ENCODE assay signal across 26 cellular contexts in genomic region chr14:68740798-68741480, GRCh38. TPM values are rescaled to one million over a fixed set of nuclear protein-coding genes. Genes with fewer than 3 reads are reported as not detected.
DNase-seq lines count a peak whose midpoint lies in the region; ATAC-seq and TF ChIP-seq lines count a peak whose summit lies in the region.
"Had no signal": no experiment of that assay in that cellular context is flagged by ENCODE, and none has a peak within 500 bp of the region (broad histone marks: within the 10 kb centered on the region; RNA-seq: fewer than 3 reads in every experiment).

No MANE protein-coding gene starts in this region.

- WGBS in body of pancreas, 2 donors, result 91% methylated on average over 4 of the region's 4 CpGs

- peaks cover 37% of the 10 kb centered on the region for H3K4me1 Mint-ChIP-seq in stimulated activated naive CD8-positive, alpha-beta T cell treated with anti-CD3 and anti-CD28 coated beads, Interleukin-15, Interleukin-2, amounts not matched to agents 100 ng/mL and 50 ng/mL, for 24 hours (ENCODE audit: low read depth)
- H3K4me1 Mint-ChIP-seq in stimulated activated naive CD8-positive, alpha-beta T cell treated with anti-CD3 and anti-CD28 coated beads, Interleukin-15, amount 100 ng/mL, for 72 hours, result peaks cover 16% of the 10 kb centered on the region
- H3K4me1 Mint-ChIP-seq in T-helper 17 cell, result peaks cover 14% of the 10 kb centered on the region
- peaks cover 58 to 82% (median 68%) of the 10 kb centered on the region in 3 donors for H3K4me1 Mint-ChIP-seq in naive B cell
- peaks cover 6% of the 10 kb centered on the region for H3K4me1 Mint-ChIP-seq in activated CD8-positive, alpha-beta T cell treated with anti-CD3 and anti-CD28 coated beads, Interleukin-2, amount 10 ng/mL, durations not matched to agents 7 days and 5 days (ENCODE audit: low read depth)
- peaks cover 4 to 10% of the 10 kb centered on the region in 2 donors for H3K4me1 Mint-ChIP-seq in natural killer cell treated with Interleukin-12 subunit alpha and Interleukin-12 subunit beta and Interleukin-15 and Interleukin-18, amount 100 ng/mL, for 72 hours (ENCODE audit: low read depth in 2 of 2)

- CTCF ChIA-PET in activated CD8-positive, alpha-beta T cell treated with anti-CD3 and anti-CD28 coated beads, Interleukin-2, amount 10 ng/mL, durations not matched to agents 7 days and 5 days (lab: Charles Lee), result interaction anchor here (0.8 to 1.5 kb wide), 2 partner anchors 34 to 39 kb away, joined by 3 read pairs; no protein-coding TSS in a partner anchor

- no peaks in the 10 kb centered on the region for H3K9me3 ChIP-seq in T-helper 17 cell (ENCODE audit: control insufficient read depth, low read length, poor library complexity, severe bottlenecking)
- H3K9me3 ChIP-seq in body of pancreas, result no peaks in the 10 kb centered on the region
- H3K9me3 ChIP-seq: HAP-1, upper lobe of right lung had no signal

- H3K4me3 ChIP-seq in body of pancreas, result no peak overlapping the region
- H3K4me3 ChIP-seq: A549, dorsolateral prefrontal cortex, HAP-1, upper lobe of right lung had no signal

- DNase-seq in stimulated activated naive CD8-positive, alpha-beta T cell treated with anti-CD3 and anti-CD28 coated beads, Interleukin-15, amount 100 ng/mL, for 72 hours, result no peak
- DNase-seq in T-helper 17 cell (no peak), naive B cell (no peak), body of pancreas (no peak)
- DNase-seq in activated CD8-positive, alpha-beta T cell treated with anti-CD3 and anti-CD28 coated beads, Interleukin-2, amount 10 ng/mL, durations not matched to agents 7 days and 5 days, result no peak
- DNase-seq in natural killer cell treated with Interleukin-12 subunit alpha and Interleukin-12 subunit beta and Interleukin-15 and Interleukin-18, amount 100 ng/mL, for 72 hours (ENCODE audit: low spot score), result no peak
- DNase-seq: activated CD4-positive, alpha-beta memory T cell treated with anti-CD3 and anti-CD28 coated beads for 36 hours; activated CD4-positive, CD25-positive, alpha-beta regulatory T cell; activated CD8-positive, alpha-beta memory T cell treated with anti-CD3 and anti-CD28 coated beads, Interleukin-2, amount 50 U/mL, for 4 hours; activated naive CD4-positive, alpha-beta T cell treated with anti-CD3 and anti-CD28 coated beads for 36 hours; COR-L47; dorsolateral prefrontal cortex; foreskin melanocyte; NCI-H1092 treated with DMSO at 0.1 percent for 48 hours; NCI-H187; NCI-H2171; NCI-H510A; stimulated activated CD4-positive, alpha-beta T cell treated with anti-CD3 and anti-CD28 coated beads, Interleukin-4, amount 100 ng/mL, for 4 hours; upper lobe of right lung had no signal

- ATAC-seq in stimulated activated naive CD8-positive, alpha-beta T cell treated with anti-CD3 and anti-CD28 coated beads, Interleukin-15, amount 100 ng/mL, for 72 hours, result no peak
- ATAC-seq in T-helper 17 cell, result no peak
- ATAC-seq in naive B cell (ENCODE audit: low read depth in 2 of 2), result no peak
- no peak for ATAC-seq in activated CD8-positive, alpha-beta T cell treated with anti-CD3 and anti-CD28 coated beads, Interleukin-2, amount 10 ng/mL, durations not matched to agents 7 days and 5 days
- ATAC-seq in body of pancreas, result no peak
- no peak for ATAC-seq in HG02571 (IDR thresholded peaks at IDR 0.05; ENCODE audit: unreplicated experiment)
- ATAC-seq in natural killer cell treated with Interleukin-12 subunit alpha and Interleukin-12 subunit beta and Interleukin-15 and Interleukin-18, amount 100 ng/mL, for 72 hours, result no peak
- ATAC-seq: A549 had no signal

- peak overlapping the region; percentile 54 for H3K27ac Mint-ChIP-seq in stimulated activated naive CD8-positive, alpha-beta T cell treated with anti-CD3 and anti-CD28 coated beads, Interleukin-15, Interleukin-2, amounts not matched to agents 100 ng/mL and 50 ng/mL, for 24 hours
- H3K27ac Mint-ChIP-seq in stimulated activated naive CD8-positive, alpha-beta T cell treated with anti-CD3 and anti-CD28 coated beads, Interleukin-15, amount 100 ng/mL, for 72 hours, result no peak overlapping the region
- H3K27ac Mint-ChIP-seq in T-helper 17 cell (peak overlapping the region; percentile 72), naive B cell (peak overlapping the region in 4 of 6 donors; percentile 70 to 98 (median 94))
- no peak overlapping the region for H3K27ac Mint-ChIP-seq in activated CD8-positive, alpha-beta T cell treated with anti-CD3 and anti-CD28 coated beads, Interleukin-2, amount 10 ng/mL, durations not matched to agents 7 days and 5 days
- H3K27ac Mint-ChIP-seq in natural killer cell treated with Interleukin-12 subunit alpha and Interleukin-12 subunit beta and Interleukin-15 and Interleukin-18, amount 100 ng/mL, for 72 hours, result peak overlapping the region in 1 of 2 donors; percentile 40
- H3K27ac Mint-ChIP-seq: activated CD4-positive, alpha-beta memory T cell treated with anti-CD3 and anti-CD28 coated beads for 36 hours; activated naive CD4-positive, alpha-beta T cell treated with anti-CD3 and anti-CD28 coated beads for 36 hours; activated T-helper 1 cell treated with anti-CD3 and anti-CD28 coated beads, Interleukin-12 subunit alpha, Interleukin-12 subunit beta, Interleukin-2, Interleukin-4 antibody, amounts not matched to agents 30 ng/mL and 10 ng/mL and 1 ng/mL, durations not matched to agents 14 hours and 24 hours and 36 hours; mesothelial cell of epicardium had no signal

- H3K36me3 ChIP-seq in body of pancreas (replicated peaks in 1 of 2; ENCODE audit: insufficient read depth in 1 of 2, low read depth in 2 of 2), result no peaks in the 10 kb centered on the region
- H3K36me3 ChIP-seq: HAP-1, upper lobe of right lung had no signal

- H3K4me3 Mint-ChIP-seq in stimulated activated naive CD8-positive, alpha-beta T cell treated with anti-CD3 and anti-CD28 coated beads, Interleukin-15, Interleukin-2, amounts not matched to agents 100 ng/mL and 50 ng/mL, for 24 hours, result no peak overlapping the region
- H3K4me3 Mint-ChIP-seq in stimulated activated naive CD8-positive, alpha-beta T cell treated with anti-CD3 and anti-CD28 coated beads, Interleukin-15, amount 100 ng/mL, for 72 hours, result no peak overlapping the region
- H3K4me3 Mint-ChIP-seq in T-helper 17 cell, result no peak overlapping the region
- H3K4me3 Mint-ChIP-seq in naive B cell, result peak overlapping the region in 5 of 8 donors; percentile 32 to 75 (median 40)
- no peak overlapping the region for H3K4me3 Mint-ChIP-seq in activated CD8-positive, alpha-beta T cell treated with anti-CD3 and anti-CD28 coated beads, Interleukin-2, amount 10 ng/mL, durations not matched to agents 7 days and 5 days
- H3K4me3 Mint-ChIP-seq in natural killer cell treated with Interleukin-12 subunit alpha and Interleukin-12 subunit beta and Interleukin-15 and Interleukin-18, amount 100 ng/mL, for 72 hours, result no peak overlapping the region
- H3K4me3 Mint-ChIP-seq: activated CD4-positive, alpha-beta memory T cell treated with anti-CD3 and anti-CD28 coated beads for 36 hours; activated naive CD4-positive, alpha-beta T cell treated with anti-CD3 and anti-CD28 coated beads for 36 hours; activated T-helper 1 cell treated with anti-CD3 and anti-CD28 coated beads, Interleukin-12 subunit alpha, Interleukin-12 subunit beta, Interleukin-2, Interleukin-4 antibody, amounts not matched to agents 30 ng/mL and 10 ng/mL and 1 ng/mL, durations not matched to agents 14 hours and 24 hours and 36 hours; mesothelial cell of epicardium had no signal

- TF ChIP-seq POLR2A in body of pancreas (IDR thresholded peaks at IDR 0.05), result no peak

- H3K27me3 ChIP-seq in body of pancreas, result no peaks in the 10 kb centered on the region
- H3K27me3 ChIP-seq: dorsolateral prefrontal cortex, upper lobe of right lung had no signal

- no peak overlapping the region for H3K27ac ChIP-seq in body of pancreas
- H3K27ac ChIP-seq: dorsolateral prefrontal cortex, RWPE1, upper lobe of right lung had no signal

- H3K4me1 ChIP-seq in body of pancreas, result no peaks in the 10 kb centered on the region
- H3K4me1 ChIP-seq: A549 had no signal

- no peak for TF ChIP-seq CTCF in body of pancreas (IDR thresholded peaks at IDR 0.05)

- POLR2A ChIA-PET in activated CD8-positive, alpha-beta T cell treated with anti-CD3 and anti-CD28 coated beads, Interleukin-2, amount 10 ng/mL, durations not matched to agents 7 days and 5 days (lab: Charles Lee), result interaction anchor here (0.7 kb wide), 1 partner anchor 46 kb away, joined by 3 read pairs; no protein-coding TSS in a partner anchor

- intact Hi-C loops in body of pancreas (cut with DNase I), result no loop called here

- H3K27me3 Mint-ChIP-seq in stimulated activated naive CD8-positive, alpha-beta T cell treated with anti-CD3 and anti-CD28 coated beads, Interleukin-15, Interleukin-2, amounts not matched to agents 100 ng/mL and 50 ng/mL, for 24 hours, result no peaks in the 10 kb centered on the region
- no peaks in the 10 kb centered on the region for H3K27me3 Mint-ChIP-seq in stimulated activated naive CD8-positive, alpha-beta T cell treated with anti-CD3 and anti-CD28 coated beads, Interleukin-15, amount 100 ng/mL, for 72 hours
- H3K27me3 Mint-ChIP-seq in T-helper 17 cell (peaks cover 5% of the 10 kb centered on the region), naive B cell (no peaks in the 10 kb centered on the region)
- H3K27me3 Mint-ChIP-seq in activated CD8-positive, alpha-beta T cell treated with anti-CD3 and anti-CD28 coated beads, Interleukin-2, amount 10 ng/mL, durations not matched to agents 7 days and 5 days (ENCODE audit: low read depth), result peaks cover 4% of the 10 kb centered on the region
- peaks cover 0 to 3% of the 10 kb centered on the region in 2 donors for H3K27me3 Mint-ChIP-seq in natural killer cell treated with Interleukin-12 subunit alpha and Interleukin-12 subunit beta and Interleukin-15 and Interleukin-18, amount 100 ng/mL, for 72 hours
- H3K27me3 Mint-ChIP-seq: activated CD4-positive, alpha-beta memory T cell treated with anti-CD3 and anti-CD28 coated beads for 36 hours had no signal

- peaks cover 11% of the 10 kb centered on the region for H3K9me3 Mint-ChIP-seq in stimulated activated naive CD8-positive, alpha-beta T cell treated with anti-CD3 and anti-CD28 coated beads, Interleukin-15, Interleukin-2, amounts not matched to agents 100 ng/mL and 50 ng/mL, for 24 hours
- peaks cover 11 to 12% of the 10 kb centered on the region in 2 donors for H3K9me3 Mint-ChIP-seq in stimulated activated naive CD8-positive, alpha-beta T cell treated with anti-CD3 and anti-CD28 coated beads, Interleukin-15, amount 100 ng/mL, for 72 hours
- no peaks in the 10 kb centered on the region for H3K9me3 Mint-ChIP-seq in naive B cell
- H3K9me3 Mint-ChIP-seq in activated CD8-positive, alpha-beta T cell treated with anti-CD3 and anti-CD28 coated beads, Interleukin-2, amount 10 ng/mL, durations not matched to agents 7 days and 5 days (ENCODE audit: insufficient read depth), result peaks cover 6% of the 10 kb centered on the region
- no peaks in the 10 kb centered on the region for H3K9me3 Mint-ChIP-seq in natural killer cell treated with Interleukin-12 subunit alpha and Interleukin-12 subunit beta and Interleukin-15 and Interleukin-18, amount 100 ng/mL, for 72 hours

- no peaks in the 10 kb centered on the region for H3K36me3 Mint-ChIP-seq in stimulated activated naive CD8-positive, alpha-beta T cell treated with anti-CD3 and anti-CD28 coated beads, Interleukin-15, Interleukin-2, amounts not matched to agents 100 ng/mL and 50 ng/mL, for 24 hours (ENCODE audit: low read depth)
- H3K36me3 Mint-ChIP-seq in T-helper 17 cell (ENCODE audit: low read depth) (peaks cover 7% of the 10 kb centered on the region), naive B cell (no peaks in the 10 kb centered on the region)
- H3K36me3 Mint-ChIP-seq in activated CD8-positive, alpha-beta T cell treated with anti-CD3 and anti-CD28 coated beads, Interleukin-2, amount 10 ng/mL, durations not matched to agents 7 days and 5 days (ENCODE audit: low read depth), result peaks cover 2% of the 10 kb centered on the region
- H3K36me3 Mint-ChIP-seq in natural killer cell treated with Interleukin-12 subunit alpha and Interleukin-12 subunit beta and Interleukin-15 and Interleukin-18, amount 100 ng/mL, for 72 hours, result no peaks in the 10 kb centered on the region
- H3K36me3 Mint-ChIP-seq: activated CD4-positive, alpha-beta memory T cell treated with anti-CD3 and anti-CD28 coated beads for 36 hours; mesothelial cell of epicardium had no signal

RNA-seq across cellular contexts. Expression of gene ZFP36L1, which starts 51.9 kb away (rescaled TPM):
- 100 to 1,000 TPM; 217 to 257 TPM for total RNA-seq in T-helper 17 cell
- 100 to 1,000 TPM in 5 of 6 donors, 10 to 100 TPM in 1; 99.2 to 447 (median 302) TPM for polyA plus RNA-seq in naive B cell (ENCODE audit: low read depth in 6 of 6)
- total RNA-seq in activated CD8-positive, alpha-beta T cell treated with anti-CD3 and anti-CD28 coated beads, Interleukin-2, amount 10 ng/mL, durations not matched to agents 7 days and 5 days, result 10 to 100 TPM; 63.3 to 73.2 TPM
- total RNA-seq in body of pancreas, result 100 to 1,000 TPM; 155 to 365 TPM
- 10 to 100 TPM; 42.4 to 94.9 TPM for total RNA-seq in natural killer cell treated with Interleukin-12 subunit alpha and Interleukin-12 subunit beta and Interleukin-15 and Interleukin-18, amount 100 ng/mL, for 72 hours

Comparison
In these comparisons a context has a peak if more than half of its experiments do, and no peak if none do; other contexts are left out.
1. H3K27ac Mint-ChIP-seq: peak in stimulated activated naive CD8-positive, alpha-beta T cell treated with anti-CD3 and anti-CD28 coated beads, Interleukin-15, Interleukin-2, amounts not matched to agents 100 ng/mL and 50 ng/mL, for 24 hours (single experiment), T-helper 17 cell (single experiment) and naive B cell (4 of 6); none in stimulated activated naive CD8-positive, alpha-beta T cell treated with anti-CD3 and anti-CD28 coated beads, Interleukin-15, amount 100 ng/mL, for 72 hours (0 of 2) and activated CD8-positive, alpha-beta T cell treated with anti-CD3 and anti-CD28 coated beads, Interleukin-2, amount 10 ng/mL, durations not matched to agents 7 days and 5 days (single experiment).
2. H3K4me3 Mint-ChIP-seq: peak in naive B cell (5 of 8); none in stimulated activated naive CD8-positive, alpha-beta T cell treated with anti-CD3 and anti-CD28 coated beads, Interleukin-15, Interleukin-2, amounts not matched to agents 100 ng/mL and 50 ng/mL, for 24 hours (single experiment), stimulated activated naive CD8-positive, alpha-beta T cell treated with anti-CD3 and anti-CD28 coated beads, Interleukin-15, amount 100 ng/mL, for 72 hours (0 of 2), T-helper 17 cell (single experiment), activated CD8-positive, alpha-beta T cell treated with anti-CD3 and anti-CD28 coated beads, Interleukin-2, amount 10 ng/mL, durations not matched to agents 7 days and 5 days (single experiment) and natural killer cell treated with Interleukin-12 subunit alpha and Interleukin-12 subunit beta and Interleukin-15 and Interleukin-18, amount 100 ng/mL, for 72 hours (single experiment).